ENCODE assay signal across 8 cellular contexts in genomic region chr1:32239790-32240139, GRCh38. TPM values are rescaled to one million over a fixed set of nuclear protein-coding genes. Genes with fewer than 3 reads are reported as not detected.
A peak's percentile ranks its signal among the peaks of the same experiment; 100 is the strongest.
DNase-seq lines count a peak whose midpoint lies in the region; ATAC-seq and TF ChIP-seq lines count a peak whose summit lies in the region.

No MANE protein-coding gene starts in this region.

- peak overlapping the region in 3 of 6 donors; percentile 32 to 89 (median 44) for H3K27ac Mint-ChIP-seq in naive B cell

- H4K20me1 ChIP-seq in BLaER1 (no peaks in the 10 kb centered on the region), MM.1S (ENCODE audit: insufficient read depth, low read length) (no peaks in the 10 kb centered on the region)

- H3K36me3 ChIP-seq in BLaER1 (0 out of 2 replicates have a peak, but pooled peaks cover 3% of the 10 kb centered on the region), MM.1S (replicated peaks; ENCODE audit: insufficient read depth, low read length) (no peaks in the 10 kb centered on the region)

- H3K9me3 Mint-ChIP-seq in naive B cell: no peaks in the 10 kb centered on the region

- H3K27ac ChIP-seq in BLaER1: 0 out of 2 replicates have a peak overlapping the region, but pooled peaks have one; percentile 36
- H3K27ac ChIP-seq in MM.1S (ENCODE audit: low read length): no peak overlapping the region
- H3K27ac ChIP-seq in cingulate gyrus (ENCODE audit: low read depth, low read length): peak overlapping the region; percentile 69

- DNase-seq in MM.1S: no peak
- no peak for DNase-seq in naive B cell
- no peak for DNase-seq in NCI-H1694 treated with DMSO at 0.1 percent for 48 hours (lab: John Stamatoyannopoulos, UW)
- no peak for DNase-seq in globus pallidus (ENCODE audit: low spot score)
- DNase-seq in LoVo (ENCODE audit: low spot score): no peak
- no peak for DNase-seq in GM03348 (ENCODE audit: low spot score)

- peak overlapping the region; percentile 83 for H2AFZ ChIP-seq in MM.1S (ENCODE audit: low read length)

- H3K4me1 ChIP-seq in BLaER1 (peaks cover 42% of the 10 kb centered on the region), MM.1S (ENCODE audit: low read length) (no peaks in the 10 kb centered on the region)

- ATAC-seq in naive B cell (ENCODE audit: low read depth in 2 of 2): no peak

- TF ChIP-seq CTCF in MM.1S (IDR thresholded peaks at IDR 0.05; ENCODE audit: low read length): no peak

- peak overlapping the region; percentile 54 to 95 (median 92) for H3K4me3 Mint-ChIP-seq in naive B cell

- no peaks in the 10 kb centered on the region for H3K79me2 ChIP-seq in MM.1S (ENCODE audit: low read length)

- H3K9me2 ChIP-seq in MM.1S (replicated peaks; ENCODE audit: insufficient read depth, low read length): no peaks in the 10 kb centered on the region

- no peaks in the 10 kb centered on the region for H3K27me3 Mint-ChIP-seq in naive B cell

- H3K4me2 ChIP-seq in BLaER1 (peak overlapping the region; percentile 97), MM.1S (ENCODE audit: low read depth, low read length) (peak overlapping the region; percentile 94)

- H3K27me3 ChIP-seq in BLaER1: no peaks in the 10 kb centered on the region
- H3K27me3 ChIP-seq in MM.1S (replicated peaks; ENCODE audit: insufficient read depth, low read length): no peaks in the 10 kb centered on the region

- peak overlapping the region; percentile 72 for H3K4me3 ChIP-seq in BLaER1
- H3K4me3 ChIP-seq in MM.1S (ENCODE audit: low read length): no peak overlapping the region

- H3K9ac ChIP-seq in BLaER1: peak overlapping the region; percentile 74; the same call in 1 of the 2 replicates
- no peak overlapping the region for H3K9ac ChIP-seq in MM.1S (ENCODE audit: low read length)

- no peaks in the 10 kb centered on the region for H3F3A ChIP-seq in MM.1S (ENCODE audit: insufficient read depth, low read length)

- no peaks in the 10 kb centered on the region for H3K9me3 ChIP-seq in BLaER1
- H3K9me3 ChIP-seq in MM.1S (replicated peaks; ENCODE audit: insufficient read depth, low read length): no peaks in the 10 kb centered on the region

- peaks cover 14 to 27% (median 19%) of the 10 kb centered on the region in 3 donors for H3K4me1 Mint-ChIP-seq in naive B cell

- H3K36me3 Mint-ChIP-seq in naive B cell: no peaks in the 10 kb centered on the region

RNA-seq across cellular contexts. Expression of gene FAM167B, which starts 7.3 kb away (rescaled TPM):
- under 1 TPM in 1 of 6 donors, not detected in 5; 0.42 TPM for polyA plus RNA-seq in naive B cell (ENCODE audit: low read depth in 6 of 6)

RNA-seq across cellular contexts. Expression of gene LCK, which starts 11.3 kb away (rescaled TPM):
- polyA plus RNA-seq in naive B cell (ENCODE audit: low read depth in 6 of 6): 100 to 1,000 TPM in 1 of 6 donors, 10 to 100 TPM in 5; 57.7 to 124 (median 61.1) TPM

RNA-seq across cellular contexts. Expression of gene EIF3I, which starts 17.6 kb away (rescaled TPM):
- polyA plus RNA-seq in naive B cell (ENCODE audit: low read depth in 6 of 6): 100 to 1,000 TPM; 152 to 251 (median 180) TPM

RNA-seq across cellular contexts. Expression of gene TMEM234, which starts 17.6 kb away (rescaled TPM):
- polyA plus RNA-seq in naive B cell (ENCODE audit: low read depth in 6 of 6): 10 to 100 TPM in 4 of 6 donors, 1 to 10 TPM in 1, not detected in 1; 6.8 to 12.0 (median 10.9) TPM

RNA-seq across cellular contexts. Expression of gene DCDC2B, which starts 30.9 kb away (rescaled TPM):
- polyA plus RNA-seq in naive B cell (ENCODE audit: low read depth in 6 of 6): under 1 TPM in 2 of 6 donors, not detected in 4; 0.13 to 0.36 TPM
